Comparison of ENCODE assay signal across 29 cellular contexts in genomic region chr6:34924831-34925613, GRCh38.
"Had no signal": no experiment of that assay in that cellular context is flagged by ENCODE, and none has a peak within 500 bp of the region (broad histone marks: within the 10 kb centered on the region; RNA-seq: fewer than 3 reads in every experiment).

No MANE protein-coding gene starts in this region.

- H3K4me1 Mint-ChIP-seq: activated naive CD4-positive, alpha-beta T cell treated with anti-CD3 and anti-CD28 coated beads, Interleukin-2, amount 10 ng/mL, durations not matched to agents 7 days and 5 days had no signal

- H3K36me3 ChIP-seq: adrenal gland, SJCRH30 had no signal

- H3K27me3 Mint-ChIP-seq: activated CD8-positive, alpha-beta T cell treated with anti-CD3 and anti-CD28 coated beads for 36 hours; activated naive CD8-positive, alpha-beta T cell treated with anti-CD3 and anti-CD28 coated beads for 36 hours had no signal

- H3K27me3 ChIP-seq: adrenal gland, SJCRH30 had no signal

- H3K9me3 Mint-ChIP-seq: activated CD8-positive, alpha-beta T cell treated with anti-CD3 and anti-CD28 coated beads for 36 hours; activated naive CD4-positive, alpha-beta T cell treated with anti-CD3 and anti-CD28 coated beads, Interleukin-2, amount 10 ng/mL, durations not matched to agents 7 days and 5 days; activated naive CD8-positive, alpha-beta T cell treated with anti-CD3 and anti-CD28 coated beads for 36 hours; activated T-cell treated with anti-CD3 and anti-CD28 coated beads, Interleukin-2, amount 50 U/mL, for 72 hours; activated T-helper 2 cell treated with anti-CD3 and anti-CD28 coated beads, Interferon-gamma antibody, Interleukin-2, Interleukin-4, amounts not matched to agents 10 μg/mL and 5 μg/mL and 100 μg/mL, durations not matched to agents 14 hours and 24 hours and 36 hours; T-helper 2 cell treated with Interferon-gamma antibody and Interleukin-4, amounts not matched to agents 5 μg/mL and 100 μg/mL, for 36 hours had no signal

- H3K4me3 Mint-ChIP-seq: activated CD8-positive, alpha-beta T cell treated with anti-CD3 and anti-CD28 coated beads for 36 hours; activated naive CD4-positive, alpha-beta T cell treated with anti-CD3 and anti-CD28 coated beads, Interleukin-2, amount 10 ng/mL, durations not matched to agents 7 days and 5 days; activated naive CD8-positive, alpha-beta T cell treated with anti-CD3 and anti-CD28 coated beads for 36 hours; activated T-cell treated with anti-CD3 and anti-CD28 coated beads, Interleukin-2, amount 50 U/mL, for 72 hours; T-helper 2 cell treated with Interferon-gamma antibody and Interleukin-4, amounts not matched to agents 5 μg/mL and 100 μg/mL, for 36 hours had no signal

- H3K27ac ChIP-seq: adrenal gland, SJCRH30 had no signal

- H3K4me3 ChIP-seq: adrenal gland, SJCRH30 had no signal

- H3K27ac Mint-ChIP-seq: activated CD8-positive, alpha-beta T cell treated with anti-CD3 and anti-CD28 coated beads for 36 hours; activated naive CD4-positive, alpha-beta T cell treated with anti-CD3 and anti-CD28 coated beads, Interleukin-2, amount 10 ng/mL, durations not matched to agents 7 days and 5 days; activated naive CD8-positive, alpha-beta T cell treated with anti-CD3 and anti-CD28 coated beads for 36 hours; activated T-cell treated with anti-CD3 and anti-CD28 coated beads, Interleukin-2, amount 50 U/mL, for 72 hours; activated T-helper 2 cell treated with anti-CD3 and anti-CD28 coated beads, Interferon-gamma antibody, Interleukin-2, Interleukin-4, amounts not matched to agents 10 μg/mL and 5 μg/mL and 100 μg/mL, durations not matched to agents 14 hours and 24 hours and 36 hours; T-helper 2 cell treated with Interferon-gamma antibody and Interleukin-4, amounts not matched to agents 5 μg/mL and 100 μg/mL, for 36 hours had no signal

- DNase-seq: activated CD4-positive, alpha-beta T cell treated with anti-CD3 and anti-CD28 coated beads for 4 hours; activated CD8-positive, alpha-beta memory T cell treated with anti-CD3 and anti-CD28 coated beads, Interleukin-2, amount 50 U/mL, for 4 hours; activated CD8-positive, alpha-beta T cell treated with anti-CD3 and anti-CD28 coated beads for 36 hours; activated gamma-delta T cell treated with Interleukin-2 at 50 U/mL for 16 hours; activated naive CD4-positive, alpha-beta T cell treated with anti-CD3 and anti-CD28 coated beads, Interleukin-2, amount 10 ng/mL, durations not matched to agents 7 days and 5 days; activated naive CD8-positive, alpha-beta T cell treated with anti-CD3 and anti-CD28 coated beads for 36 hours; activated T-cell treated with anti-CD3 and anti-CD28 coated beads, Interleukin-2, amount 50 U/mL, for 72 hours; adrenal gland; anterior cingulate cortex; cerebellar nuclear complex; KG1; MV-4-11; NCI-H1105; NCI-H146; NCI-H187 treated with DMSO at 0.1 percent for 48 hours; NCI-H2081 treated with DMSO at 0.1 percent for 48 hours; NCI-H2171 treated with DMSO at 0.1 percent for 48 hours; NCI-H226; NCI-H526; NCI-H82; RPMI8226; SJCRH30; SK-N-SH; T-helper 1 cell had no signal

- H3K9me3 ChIP-seq: adrenal gland, SJCRH30, SK-N-SH had no signal

- H3K9ac ChIP-seq: SK-N-SH had no signal

- H3K36me3 Mint-ChIP-seq: activated naive CD4-positive, alpha-beta T cell treated with anti-CD3 and anti-CD28 coated beads, Interleukin-2, amount 10 ng/mL, durations not matched to agents 7 days and 5 days had no signal

- H3K4me1 ChIP-seq: SJCRH30 had no signal

- ATAC-seq: activated CD4-positive, CD25-positive, alpha-beta regulatory T cell treated with anti-CD3 and anti-CD28 coated beads, Interleukin-2, amount 50 U/mL, for 24 hours; activated CD8-positive, alpha-beta T cell treated with anti-CD3 and anti-CD28 coated beads for 36 hours; activated T-cell treated with anti-CD3 and anti-CD28 coated beads, Interleukin-2, amount 50 U/mL, for 72 hours; Panc1; Right ventricle myocardium inferior had no signal

- H3K4me2 ChIP-seq: SK-N-SH had no signal
